ENCODE assay signal across 9 cellular contexts in genomic region chr3:67790043-67790442, GRCh38.
DNase-seq lines count a peak whose midpoint lies in the region; ATAC-seq and TF ChIP-seq lines count a peak whose summit lies in the region.
"Had no signal": no experiment of that assay in that cellular context is flagged by ENCODE, and none has a peak within 500 bp of the region (broad histone marks: within the 10 kb centered on the region; RNA-seq: fewer than 3 reads in every experiment).

No MANE protein-coding gene starts in this region.

- TF ChIP-seq CTCF in fibroblast of pulmonary artery (IDR thresholded peaks at IDR 0.05; ENCODE audit: low read length, missing control alignments): peak; percentile 68

- ATAC-seq in HG02798 (IDR thresholded peaks at IDR 0.05; ENCODE audit: poor library complexity, unreplicated experiment): peak; percentile 91

- H3K4me3 ChIP-seq in fibroblast of pulmonary artery (replicated peaks; ENCODE audit: low read depth, low read length): no peak overlapping the region
- H3K4me3 ChIP-seq: skin epidermis had no signal

- DNase-seq in SHP77 (lab: John Stamatoyannopoulos, UW): peak; percentile 0 to 9
- no peak for DNase-seq in SHP77 treated with DMSO at 0.1 percent for 48 hours (lab: John Stamatoyannopoulos, UW)
- DNase-seq in NCI-H82 (lab: John Stamatoyannopoulos, UW): peak; percentile 57
- DNase-seq in activated CD8-positive, alpha-beta memory T cell treated with anti-CD3 and anti-CD28 coated beads, Interleukin-2, amount 50 U/mL, for 4 hours: peak; percentile 63
- peak; percentile 61 for DNase-seq in fibroblast of pulmonary artery (ENCODE audit: low read depth)
- peak; percentile 13 for DNase-seq in pulmonary artery endothelial cell (ENCODE audit: low read depth, low spot score)
- DNase-seq in occipital lobe (lab: John Stamatoyannopoulos, UW): no peak

Comparison
In these comparisons a context has a peak if more than half of its experiments do, and no peak if none do; other contexts are left out.
1. DNase-seq: peak in SHP77 (2 of 2), NCI-H82 (single experiment), activated CD8-positive, alpha-beta memory T cell treated with anti-CD3 and anti-CD28 coated beads, Interleukin-2, amount 50 U/mL, for 4 hours (single experiment), fibroblast of pulmonary artery (single experiment) and pulmonary artery endothelial cell (single experiment); none in SHP77 treated with DMSO at 0.1 percent for 48 hours (single experiment) and occipital lobe (single experiment).